ENCODE assay signal across 1 cellular context in genomic region chr22:47460870-47461269, GRCh38.
TF ChIP-seq lines count a peak whose summit lies in the region.

No MANE protein-coding gene starts in this region.

TF ChIP-seq in HepG2, 621 proteins besides CTCF, POLR2A, EP300 and RAD21 (continued from another document):
- TF ChIP-seq ARID5B (CRISPR knock-in tag; IDR thresholded peaks at IDR 0.05), result 0 out of 2 replicates have a peak, but pooled peaks have one; percentile 16
